26 cellular contexts compared by ENCODE assay signal in genomic region chr22:48592488-48592887, GRCh38.
"Had no signal": no experiment of that assay in that cellular context is flagged by ENCODE, and none has a peak within 500 bp of the region (broad histone marks: within the 10 kb centered on the region; RNA-seq: fewer than 3 reads in every experiment).

No MANE protein-coding gene starts in this region.

- H3K27me3 ChIP-seq: adrenal gland, cardiac muscle cell, colonic mucosa had no signal

- H3K27ac ChIP-seq: adrenal gland, breast epithelium, cardiac muscle cell, colonic mucosa, epithelial cell of prostate, esophagus squamous epithelium had no signal

- H3K4me1 ChIP-seq: adrenal gland, breast epithelium, colonic mucosa, esophagus squamous epithelium had no signal

- DNase-seq: activated CD4-positive, alpha-beta memory T cell treated with anti-CD3 and anti-CD28 coated beads for 36 hours; activated CD4-positive, alpha-beta T cell treated with anti-CD3 and anti-CD28 coated beads for 36 hours; activated CD4-positive, alpha-beta T cell treated with anti-CD3 and anti-CD28 coated beads, Interleukin-2, amount 10 ng/mL, durations not matched to agents 24 days and 14 days; activated CD4-positive, CD25-positive, alpha-beta regulatory T cell; activated CD4-positive, CD25-positive, alpha-beta regulatory T cell treated with anti-CD3 and anti-CD28 coated beads, Interleukin-2, amount 50 U/mL, for 72 hours; activated CD8-positive, alpha-beta memory T cell treated with anti-CD3 and anti-CD28 coated beads, Interleukin-2, amount 10 ng/mL, durations not matched to agents 7 days and 5 days; activated CD8-positive, alpha-beta memory T cell treated with anti-CD3 and anti-CD28 coated beads, Interleukin-2, amount 50 U/mL, for 4 hours; activated CD8-positive, alpha-beta T cell treated with anti-CD3 and anti-CD28 coated beads, Interleukin-2, amount 10 ng/mL, durations not matched to agents 7 days and 5 days; activated effector memory CD4-positive, alpha-beta T cell treated with anti-CD3 and anti-CD28 coated beads, Interleukin-2, amount 50 U/mL, for 16 hours; activated naive CD4-positive, alpha-beta T cell treated with anti-CD3 and anti-CD28 coated beads for 36 hours; activated naive CD8-positive, alpha-beta T cell treated with anti-CD3 and anti-CD28 coated beads for 36 hours; activated naive CD8-positive, alpha-beta T cell treated with anti-CD3 and anti-CD28 coated beads, Interleukin-2, amount 50 U/mL, for 24 hours; activated T-cell treated with anti-CD3 and anti-CD28 coated beads, Interleukin-2, amount 50 U/mL, for 1 hour; activated T-cell treated with anti-CD3 and anti-CD28 coated beads, Interleukin-2, amount 50 U/mL, for 48 hours; adrenal gland; central memory CD4-positive, alpha-beta T cell; cerebellar nuclear complex; colonic mucosa; effector CD8-positive, alpha-beta T cell; esophagus squamous epithelium; head of caudate nucleus; T-helper 17 cell; T1000 had no signal

- H3K36me3 ChIP-seq: adrenal gland, breast epithelium, cardiac muscle cell, colonic mucosa, esophagus squamous epithelium had no signal

- H3K9me3 ChIP-seq: adrenal gland, breast epithelium, colonic mucosa, esophagus squamous epithelium had no signal

- H3K4me3 ChIP-seq: adrenal gland, breast epithelium, cardiac muscle cell, colonic mucosa, esophagus squamous epithelium had no signal
